In genomic region chr11:17897495-17897894, GRCh38 we compare ENCODE assay signal across 7 cellular contexts.
"Had no signal": no experiment of that assay in that cellular context is flagged by ENCODE, and none has a peak within 500 bp of the region (broad histone marks: within the 10 kb centered on the region; RNA-seq: fewer than 3 reads in every experiment).

No MANE protein-coding gene starts in this region.

- H3K9ac ChIP-seq: GM23248 had no signal

- H3K4me1 ChIP-seq: HAP-1 had no signal

- H2AFZ ChIP-seq: GM23248 had no signal

- H3K9me3 ChIP-seq: HAP-1 had no signal

- H3K27ac ChIP-seq: GM23248, HL-60 had no signal

- H3K36me3 ChIP-seq: HAP-1 had no signal

- H3K4me3 ChIP-seq: GM23248, HAP-1 had no signal

- DNase-seq: GM23248, GOT3, H7, HFFc6, KBM-7 had no signal
